27 cellular contexts compared by ENCODE assay signal in the genomic region with DNA sequence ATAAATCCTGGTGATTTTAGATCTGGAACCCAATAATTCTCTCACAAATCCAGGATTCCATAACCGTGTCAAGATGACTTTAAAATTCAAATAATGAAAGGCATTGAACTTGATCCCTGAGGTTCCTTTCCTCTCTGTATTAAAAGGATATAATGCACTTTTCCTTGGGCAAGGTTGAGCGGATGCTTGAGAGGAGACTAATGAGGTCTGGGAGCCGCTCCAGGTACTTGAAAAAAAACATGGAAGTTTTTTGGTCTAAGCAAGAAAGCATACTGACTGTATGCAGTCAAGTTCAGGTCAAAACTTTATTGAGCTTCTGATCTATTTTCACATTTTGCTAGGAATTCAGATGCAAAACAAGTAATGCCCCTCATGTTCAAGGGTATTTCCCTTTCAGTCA.
"Had no signal": no experiment of that assay in that cellular context is flagged by ENCODE, and none has a peak within 500 bp of the region (broad histone marks: within the 10 kb centered on the region; RNA-seq: fewer than 3 reads in every experiment).

No MANE protein-coding gene starts in this region.

- H3K4me1 Mint-ChIP-seq: mesothelial cell of epicardium; naive thymus-derived CD4-positive, alpha-beta T cell; nephron; stimulated activated effector memory CD8-positive, alpha-beta T cell treated with anti-CD3 and anti-CD28 coated beads, Interleukin-12 subunit alpha, Interleukin-12 subunit beta, amount 100 ng/mL, for 72 hours had no signal

- H3K9me3 Mint-ChIP-seq: neural progenitor cell had no signal

- H3K36me3 Mint-ChIP-seq: mesothelial cell of epicardium; naive thymus-derived CD4-positive, alpha-beta T cell; neural progenitor cell; stimulated activated effector memory CD8-positive, alpha-beta T cell treated with anti-CD3 and anti-CD28 coated beads, Interleukin-12 subunit alpha, Interleukin-12 subunit beta, amount 100 ng/mL, for 72 hours had no signal

- DNase-seq: cortex of kidney; effector memory CD8-positive, alpha-beta T cell; erythroblast; esophagus squamous epithelium; foreskin melanocyte; glutamatergic neuron; heart right ventricle; hippocampal formation; left cardiac atrium; left lung; mesenchymal stem cell; naive thymus-derived CD4-positive, alpha-beta T cell; psoas muscle; right cardiac atrium; sigmoid colon; stimulated activated CD4-positive, alpha-beta T cell treated with anti-CD3 and anti-CD28 coated beads, Interleukin-2, amount 100 ng/mL, for 24 hours; stimulated activated CD4-positive, alpha-beta T cell treated with anti-CD3 and anti-CD28 coated beads, Interleukin-4, amount 100 ng/mL, for 24 hours; transverse colon; upper lobe of right lung; uterus had no signal

- ATAC-seq: effector memory CD8-positive, alpha-beta T cell; heart right ventricle; left cardiac atrium; left lung; naive thymus-derived CD4-positive, alpha-beta T cell; psoas muscle; right cardiac atrium; stimulated activated effector memory CD8-positive, alpha-beta T cell treated with anti-CD3 and anti-CD28 coated beads, Interleukin-12 subunit alpha, Interleukin-12 subunit beta, amount 100 ng/mL, for 72 hours; upper lobe of right lung had no signal

- H3K4me1 ChIP-seq: esophagus squamous epithelium, heart right ventricle, left lung, neural progenitor cell, parathyroid adenoma, psoas muscle, sigmoid colon, transverse colon, upper lobe of right lung, uterus had no signal

- H3K79me2 ChIP-seq: parathyroid adenoma had no signal

- H3K4me2 ChIP-seq: neural progenitor cell had no signal

- H3K27ac Mint-ChIP-seq: effector memory CD8-positive, alpha-beta T cell; mesothelial cell of epicardium; naive thymus-derived CD4-positive, alpha-beta T cell; nephron; neural progenitor cell; stimulated activated effector memory CD8-positive, alpha-beta T cell treated with anti-CD3 and anti-CD28 coated beads, Interleukin-12 subunit alpha, Interleukin-12 subunit beta, amount 100 ng/mL, for 72 hours; stimulated activated naive CD8-positive, alpha-beta T cell treated with anti-CD3 and anti-CD28 coated beads, Interleukin-15, Interleukin-2, amounts not matched to agents 100 ng/mL and 50 ng/mL, for 24 hours had no signal

- H3K27ac ChIP-seq: esophagus squamous epithelium, heart right ventricle, left lung, neural progenitor cell, parathyroid adenoma, psoas muscle, sigmoid colon, thoracic aorta, transverse colon, upper lobe of right lung, uterus had no signal

- H2AFZ ChIP-seq: neural progenitor cell, parathyroid adenoma had no signal

- H3K4me3 ChIP-seq: esophagus squamous epithelium, heart right ventricle, left lung, neural progenitor cell, psoas muscle, sigmoid colon, thoracic aorta, transverse colon, upper lobe of right lung, uterus had no signal

- H3K27me3 Mint-ChIP-seq: effector memory CD8-positive, alpha-beta T cell; naive thymus-derived CD4-positive, alpha-beta T cell; stimulated activated naive CD8-positive, alpha-beta T cell treated with anti-CD3 and anti-CD28 coated beads, Interleukin-15, Interleukin-2, amounts not matched to agents 100 ng/mL and 50 ng/mL, for 24 hours had no signal

- H3K4me3 Mint-ChIP-seq: effector memory CD8-positive, alpha-beta T cell; mesothelial cell of epicardium; naive thymus-derived CD4-positive, alpha-beta T cell; nephron; neural progenitor cell; stimulated activated effector memory CD8-positive, alpha-beta T cell treated with anti-CD3 and anti-CD28 coated beads, Interleukin-12 subunit alpha, Interleukin-12 subunit beta, amount 100 ng/mL, for 72 hours; stimulated activated naive CD8-positive, alpha-beta T cell treated with anti-CD3 and anti-CD28 coated beads, Interleukin-15, Interleukin-2, amounts not matched to agents 100 ng/mL and 50 ng/mL, for 24 hours had no signal

- H3K36me3 ChIP-seq: esophagus squamous epithelium, heart right ventricle, left lung, neural progenitor cell, sigmoid colon, thoracic aorta, transverse colon, upper lobe of right lung, uterus had no signal

- H3K9me3 ChIP-seq: esophagus squamous epithelium, psoas muscle, sigmoid colon, thoracic aorta, transverse colon, upper lobe of right lung, uterus had no signal
